Comparison of ENCODE assay signal across 22 cellular contexts in the genomic region with DNA sequence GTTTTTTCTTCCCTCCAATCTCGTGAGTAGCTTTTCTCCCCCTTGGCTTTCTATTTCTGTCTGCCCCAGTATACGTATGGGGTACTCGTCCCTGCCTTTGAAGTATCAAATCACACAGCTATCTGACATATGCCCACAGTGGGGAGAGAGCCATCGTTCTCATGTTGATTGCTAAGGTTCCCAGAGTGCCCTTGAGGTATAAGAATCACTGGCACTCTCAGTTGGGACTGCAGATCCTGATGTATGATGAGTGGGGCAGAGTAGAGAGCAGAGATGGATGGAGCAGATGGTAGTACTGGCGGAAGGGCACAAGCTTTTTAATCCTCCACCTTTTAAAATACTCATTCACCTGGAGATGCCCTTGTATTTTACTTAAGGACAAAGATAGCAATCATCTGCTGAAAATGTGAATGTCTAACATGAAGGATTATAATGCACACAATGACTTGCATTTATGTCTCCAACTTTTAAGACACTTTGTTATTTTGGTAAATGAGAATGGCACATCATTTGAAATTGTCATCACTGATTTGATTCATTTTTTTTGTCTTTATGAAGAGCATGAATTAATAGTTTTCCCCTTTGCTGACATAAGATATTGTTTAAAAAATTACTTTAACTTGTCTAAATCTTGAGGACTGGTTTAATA.
DNase-seq lines count a peak whose midpoint lies in the region; ATAC-seq and TF ChIP-seq lines count a peak whose summit lies in the region.
"Had no signal": no experiment of that assay in that cellular context is flagged by ENCODE, and none has a peak within 500 bp of the region (broad histone marks: within the 10 kb centered on the region; RNA-seq: fewer than 3 reads in every experiment).

No MANE protein-coding gene starts in this region.

- intact Hi-C loops in left ventricle myocardium superior (cut with micrococcal nuclease), result no loop called here
- intact Hi-C loops in right cardiac atrium (cut with DNase I), result loop anchor here in 2 of 4 donors (5.0 to 10.0 kb wide), 2 partner anchors 53 to 60 kb away; no protein-coding TSS in a partner anchor
- intact Hi-C loops in psoas muscle (cut with DNase I), result loop anchor here in 1 of 2 donors (5.0 kb wide), 1 partner anchor 53 kb away; no protein-coding TSS in a partner anchor
- intact Hi-C loops in CD4-positive, alpha-beta T cell (cut with DNase I, micrococcal nuclease), result no loop called here

- no peak for DNase-seq in left ventricle myocardium superior
- no peak for DNase-seq in right cardiac atrium
- DNase-seq in WERI-Rb-1, result no peak
- no peak for DNase-seq in psoas muscle
- no peak for DNase-seq in CD4-positive, alpha-beta T cell
- DNase-seq in mesothelial cell of epicardium (ENCODE audit: low spot score in 2 of 2, unreplicated experiment in 2 of 2), result no peak
- DNase-seq in T-helper 1 cell, result no peak
- DNase-seq: CD4-positive, alpha-beta memory T cell; COR-L47; DMS53; GOT3; HFFc6; NCI-H1092 treated with DMSO at 0.1 percent for 48 hours; NCI-H1436; NCI-H187 treated with DMSO at 0.1 percent for 48 hours; NCI-H2107; NCI-H2227 treated with DMSO at 0.1 percent for 48 hours; SIG-M5 had no signal

- H3K9me3 Mint-ChIP-seq in CD4-positive, alpha-beta T cell, result no peaks in the 10 kb centered on the region
- no peaks in the 10 kb centered on the region for H3K9me3 Mint-ChIP-seq in mesothelial cell of epicardium
- H3K9me3 Mint-ChIP-seq: CD4-positive, alpha-beta memory T cell; HFFc6; IgD-negative memory B cell had no signal

- H3K27me3 Mint-ChIP-seq in CD4-positive, alpha-beta T cell, result peaks cover 8% of the 10 kb centered on the region
- peaks cover 2% of the 10 kb centered on the region for H3K27me3 Mint-ChIP-seq in mesothelial cell of epicardium (ENCODE audit: low read depth)
- H3K27me3 Mint-ChIP-seq: IgD-negative memory B cell had no signal

- no peaks in the 10 kb centered on the region for H3K4me1 Mint-ChIP-seq in CD4-positive, alpha-beta T cell (ENCODE audit: low read depth)
- peaks cover 11% of the 10 kb centered on the region for H3K4me1 Mint-ChIP-seq in mesothelial cell of epicardium
- H3K4me1 Mint-ChIP-seq: CD4-positive, alpha-beta memory T cell had no signal

- POLR2A ChIA-PET in CD4-positive, alpha-beta T cell (lab: Charles Lee), result no interaction called here

- peak; percentile 28 for ATAC-seq in left ventricle myocardium superior
- ATAC-seq in right cardiac atrium, result no peak
- ATAC-seq in psoas muscle, result peak in 3 of 4 donors; percentile 43 to 51 (median 51)
- ATAC-seq in CD4-positive, alpha-beta T cell (ENCODE audit: poor library complexity), result no peak

- H3K4me1 ChIP-seq in right cardiac atrium (ENCODE audit: control insufficient read depth, insufficient read depth, low read length), result peaks cover 2% of the 10 kb centered on the region
- H3K4me1 ChIP-seq in psoas muscle, result peaks cover 30% of the 10 kb centered on the region
- H3K4me1 ChIP-seq: BLaER1, HAP-1 had no signal

- no peaks in the 10 kb centered on the region for H3K36me3 Mint-ChIP-seq in CD4-positive, alpha-beta T cell (ENCODE audit: low read depth)
- no peaks in the 10 kb centered on the region for H3K36me3 Mint-ChIP-seq in mesothelial cell of epicardium
- H3K36me3 Mint-ChIP-seq: CD4-positive, alpha-beta memory T cell; IgD-negative memory B cell had no signal

- H3K27ac Mint-ChIP-seq in CD4-positive, alpha-beta T cell, result no peak overlapping the region
- H3K27ac Mint-ChIP-seq in mesothelial cell of epicardium, result no peak overlapping the region
- H3K27ac Mint-ChIP-seq: IgD-negative memory B cell had no signal

- H3K9me3 ChIP-seq in right cardiac atrium (ENCODE audit: control insufficient read depth, low read length) (no peaks in the 10 kb centered on the region), WERI-Rb-1 (ENCODE audit: severe bottlenecking) (no peaks in the 10 kb centered on the region), psoas muscle (no peaks in the 10 kb centered on the region)
- H3K9me3 ChIP-seq in CD4-positive, alpha-beta T cell (ENCODE audit: control insufficient read depth, low read length), result no peaks in the 10 kb centered on the region
- H3K9me3 ChIP-seq: BLaER1, HAP-1 had no signal

- H3K27me3 ChIP-seq in right cardiac atrium (ENCODE audit: control insufficient read depth, insufficient read depth) (no peaks in the 10 kb centered on the region), WERI-Rb-1 (ENCODE audit: insufficient read depth, low read depth, severe bottlenecking) (no peaks in the 10 kb centered on the region), psoas muscle (ENCODE audit: insufficient read depth in 3 of 3, low read length in 2 of 3) (no peaks in the 10 kb centered on the region)
- no peaks in the 10 kb centered on the region for H3K27me3 ChIP-seq in CD4-positive, alpha-beta T cell (ENCODE audit: control insufficient read depth, insufficient read depth, low read length)
- H3K27me3 ChIP-seq: BLaER1 had no signal

- CTCF ChIA-PET in CD4-positive, alpha-beta T cell (lab: Charles Lee), result no interaction called here

- TF ChIP-seq CTCF in WERI-Rb-1 (IDR thresholded peaks at IDR 0.05; ENCODE audit: low read depth, low read length) (no peak), psoas muscle (IDR thresholded peaks at IDR 0.05) (no peak), mesothelial cell of epicardium (IDR thresholded peaks at IDR 0.05; ENCODE audit: unreplicated experiment) (no peak)
- no peak for TF ChIP-seq CTCF in CD4-positive, alpha-beta T cell (IDR thresholded peaks at IDR 0.05)

- H3K36me3 ChIP-seq in WERI-Rb-1 (peaks cover 76% of the 10 kb centered on the region), psoas muscle (ENCODE audit: insufficient read depth in 1 of 2, low read depth in 1 of 2) (peaks cover 0 to under 1% of the 10 kb centered on the region in 2 donors)
- H3K36me3 ChIP-seq: BLaER1, HAP-1 had no signal

- H3K4me3 Mint-ChIP-seq in CD4-positive, alpha-beta T cell, result no peak overlapping the region
- no peak overlapping the region for H3K4me3 Mint-ChIP-seq in mesothelial cell of epicardium
- H3K4me3 Mint-ChIP-seq: CD4-positive, alpha-beta memory T cell; HFFc6; IgD-negative memory B cell had no signal

- 73% methylated on average over 5 of the region's 5 CpGs for WGBS in right cardiac atrium
- WGBS in psoas muscle, 3 donors, result 31 to 46% (median 40%) methylated on average over 5 of the region's 5 CpGs

- H3K4me3 ChIP-seq in right cardiac atrium (ENCODE audit: low read length) (no peak overlapping the region), WERI-Rb-1 (ENCODE audit: low read depth, low read length) (no peak overlapping the region), psoas muscle (no peak overlapping the region)
- H3K4me3 ChIP-seq: BLaER1, HAP-1, SK-N-MC had no signal

- H3K27ac ChIP-seq in right cardiac atrium (ENCODE audit: low read length), result no peak overlapping the region
- peak overlapping the region; percentile 69 for H3K27ac ChIP-seq in WERI-Rb-1
- H3K27ac ChIP-seq in psoas muscle, result peak overlapping the region; percentile 56
- no peak overlapping the region for H3K27ac ChIP-seq in CD4-positive, alpha-beta T cell (ENCODE audit: low read depth, low read length)
- H3K27ac ChIP-seq: BLaER1, SK-N-MC had no signal

Comparison
In these comparisons a context has a peak if more than half of its experiments do, and no peak if none do; other contexts are left out.
1. ATAC-seq: peak in left ventricle myocardium superior (single experiment) and psoas muscle (3 of 4); none in right cardiac atrium (0 of 2) and CD4-positive, alpha-beta T cell (single experiment).
2. H3K27ac ChIP-seq: peak in WERI-Rb-1 (single experiment) and psoas muscle (single experiment); none in right cardiac atrium (single experiment) and CD4-positive, alpha-beta T cell (single experiment).